17 cellular contexts compared by ENCODE assay signal in the genomic region with DNA sequence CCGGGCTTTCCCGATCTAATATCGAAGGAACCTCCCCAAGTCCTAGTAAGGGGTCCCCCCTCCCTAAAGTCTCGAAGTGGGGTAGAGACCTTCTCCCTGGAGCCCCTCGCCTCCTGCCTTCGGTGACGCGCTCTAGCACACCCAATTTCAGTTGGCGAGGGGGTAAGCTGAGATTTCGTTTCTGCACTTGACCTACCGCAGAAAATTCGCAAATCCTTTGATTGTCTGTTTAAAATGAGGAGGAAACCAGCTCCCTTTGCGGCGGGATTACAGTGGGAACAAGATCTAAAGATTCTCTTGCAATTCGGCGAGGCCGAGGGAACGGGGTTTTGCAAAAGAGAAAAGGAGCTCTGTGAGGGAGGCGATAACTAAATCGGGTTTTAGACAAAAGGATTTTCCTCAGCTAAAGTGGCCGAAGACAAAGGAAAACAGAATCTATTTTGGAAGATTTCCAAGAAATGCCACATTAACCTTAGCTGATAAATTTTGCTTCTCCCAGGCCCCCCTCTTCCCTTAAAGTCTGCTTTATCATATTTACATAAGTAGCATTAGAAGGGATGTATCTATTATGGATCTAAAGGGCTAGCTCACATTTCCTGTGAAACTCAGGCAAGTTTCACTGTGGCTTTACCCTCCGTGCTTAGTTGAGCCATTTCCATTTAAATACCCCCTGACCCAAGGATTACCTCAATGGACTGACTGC. TPM values are rescaled to one million over a fixed set of nuclear protein-coding genes. Genes with fewer than 3 reads are reported as not detected.
DNase-seq lines count a peak whose midpoint lies in the region; TF ChIP-seq lines count a peak whose summit lies in the region.
"Had no signal": no experiment of that assay in that cellular context is flagged by ENCODE, and none has a peak within 500 bp of the region (broad histone marks: within the 10 kb centered on the region; RNA-seq: fewer than 3 reads in every experiment).

No MANE protein-coding gene starts in this region.

- peak; percentile 60 for DNase-seq in DMS53 (lab: John Stamatoyannopoulos, UW)
- no peak for DNase-seq in DMS53 treated with DMSO at 0.1 percent for 48 hours (lab: John Stamatoyannopoulos, UW; ENCODE audit: unreplicated experiment)
- DNase-seq in epithelial cell of proximal tubule (ENCODE audit: low read depth), result no peak
- DNase-seq in neural progenitor cell (ENCODE audit: low spot score), result peak; percentile 72
- DNase-seq in esophagus squamous epithelium (lab: John Stamatoyannopoulos, UW), result no peak
- no peak for DNase-seq in NCI-H187 (lab: John Stamatoyannopoulos, UW)
- DNase-seq in COR-L47 (lab: John Stamatoyannopoulos, UW), result no peak
- DNase-seq: activated CD8-positive, alpha-beta memory T cell treated with anti-CD3 and anti-CD28 coated beads for 24 hours; caudate nucleus; CD4-positive, alpha-beta memory T cell; naive thymus-derived CD8-positive, alpha-beta T cell; NCI-H1694 treated with DMSO at 0.1 percent for 48 hours had no signal

- H3K36me3 ChIP-seq in HUES48 (ENCODE audit: control insufficient read depth, insufficient read depth, low read length) (no peaks in the 10 kb centered on the region), neural progenitor cell (no peaks in the 10 kb centered on the region), esophagus squamous epithelium (no peaks in the 10 kb centered on the region)

- H4K20me1 ChIP-seq in neural progenitor cell (ENCODE audit: low read depth), result peaks cover 85% of the 10 kb centered on the region

- peaks cover 43% of the 10 kb centered on the region for H3F3A ChIP-seq in neural progenitor cell (ENCODE audit: low read depth)

- H3K4me3 Mint-ChIP-seq in neural progenitor cell, result peak overlapping the region; percentile 71
- H3K4me3 Mint-ChIP-seq: stimulated activated naive CD8-positive, alpha-beta T cell treated with anti-CD3 and anti-CD28 coated beads, Interleukin-15, Interleukin-2, amounts not matched to agents 100 ng/mL and 50 ng/mL, for 24 hours had no signal

- H3K36me3 Mint-ChIP-seq in neural progenitor cell, result no peaks in the 10 kb centered on the region

- TF ChIP-seq POLR2A in esophagus squamous epithelium (IDR thresholded peaks at IDR 0.05), result no peak

- H3K27ac Mint-ChIP-seq in neural progenitor cell, result no peak overlapping the region
- H3K27ac Mint-ChIP-seq: stimulated activated naive CD8-positive, alpha-beta T cell treated with anti-CD3 and anti-CD28 coated beads, Interleukin-15, Interleukin-2, amounts not matched to agents 100 ng/mL and 50 ng/mL, for 24 hours had no signal

- no peak overlapping the region for H2AFZ ChIP-seq in neural progenitor cell (replicated peaks)

- peaks cover 27% of the 10 kb centered on the region for H3K4me1 Mint-ChIP-seq in neural progenitor cell

- no peaks in the 10 kb centered on the region for H3K9me3 Mint-ChIP-seq in neural progenitor cell

- no peak overlapping the region for H3K27ac ChIP-seq in HUES48 (ENCODE audit: low read depth, low read length)
- no peak overlapping the region for H3K27ac ChIP-seq in neural progenitor cell
- H3K27ac ChIP-seq in esophagus squamous epithelium, result no peak overlapping the region
- H3K27ac ChIP-seq: 22Rv1 had no signal

- peak overlapping the region; percentile 49 for H3K4me3 ChIP-seq in HUES48 (ENCODE audit: low read depth, low read length)
- H3K4me3 ChIP-seq in epithelial cell of proximal tubule (ENCODE audit: low read depth, low read length), result peak overlapping the region; percentile 69
- H3K4me3 ChIP-seq in neural progenitor cell, result peak overlapping the region; percentile 19
- no peak overlapping the region for H3K4me3 ChIP-seq in esophagus squamous epithelium
- H3K4me3 ChIP-seq: skin epidermis had no signal

- WGBS in esophagus squamous epithelium, 2 donors, result 18 to 28% methylated on average over 21 to 22 of the region's 22 CpGs

- peaks cover 55% of the 10 kb centered on the region for H3K4me1 ChIP-seq in HUES48 (ENCODE audit: control insufficient read depth, insufficient read depth, low read length)
- H3K4me1 ChIP-seq in neural progenitor cell, result peaks cover 36% of the 10 kb centered on the region
- peaks cover 0 to 36% (median 3%) of the 10 kb centered on the region in 3 donors for H3K4me1 ChIP-seq in esophagus squamous epithelium

- intact Hi-C loops in esophagus squamous epithelium (cut with DNase I), result no loop called here

- TF ChIP-seq CTCF in epithelial cell of proximal tubule (conservative IDR thresholded peaks at IDR 0.05; ENCODE audit: low read depth, low read length) (no peak), neural progenitor cell (IDR thresholded peaks at IDR 0.05) (no peak), esophagus squamous epithelium (IDR thresholded peaks at IDR 0.05) (no peak)

- peaks cover 68% of the 10 kb centered on the region for H3K27me3 Mint-ChIP-seq in neural progenitor cell (ENCODE audit: insufficient read depth, low read depth)

- H3K9me3 ChIP-seq in HUES48 (ENCODE audit: control insufficient read depth, insufficient read depth, low read length) (no peaks in the 10 kb centered on the region), neural progenitor cell (ENCODE audit: low read depth) (no peaks in the 10 kb centered on the region), esophagus squamous epithelium (peaks cover 0 to 7% (median 7%) of the 10 kb centered on the region in 3 donors)

- no peaks in the 10 kb centered on the region for H3K79me2 ChIP-seq in neural progenitor cell (ENCODE audit: low read depth)

- H3K9ac ChIP-seq in HUES48 (ENCODE audit: low read depth, low read length) (no peak overlapping the region), neural progenitor cell (no peak overlapping the region)

- H3K27me3 ChIP-seq in HUES48 (ENCODE audit: control insufficient read depth, insufficient read depth, low read length) (peaks cover 100% of the 10 kb centered on the region), neural progenitor cell (peaks cover 100% of the 10 kb centered on the region), esophagus squamous epithelium (peaks cover 17 to 100% (median 71%) of the 10 kb centered on the region in 4 donors)

- H3K4me2 ChIP-seq in neural progenitor cell, result peak overlapping the region; percentile 57

RNA-seq across cellular contexts. Expression of a gene that starts 8.4 kb away (rescaled TPM):
- total RNA-seq in epithelial cell of proximal tubule (6.9 and 9.5 TPM in 2 replicates), neural progenitor cell (ENCODE audit: low replicate concordance) (not detected in 2 replicates), esophagus squamous epithelium (under 1 TPM in 1 of 4 donors, not detected in 3; under 0.01 TPM)
- total RNA-seq: CD4-positive, alpha-beta memory T cell; left lobe of liver; naive thymus-derived CD8-positive, alpha-beta T cell had no signal

Comparison
In these comparisons a context has a peak if more than half of its experiments do, and no peak if none do; other contexts are left out.
1. DNase-seq: peak in DMS53 (single experiment) and neural progenitor cell (single experiment); none in DMS53 treated with DMSO at 0.1 percent for 48 hours (single experiment), epithelial cell of proximal tubule (single experiment), esophagus squamous epithelium (single experiment), NCI-H187 (0 of 2) and COR-L47 (single experiment).
2. H3K4me3 ChIP-seq: peak in HUES48 (single experiment), epithelial cell of proximal tubule (single experiment) and neural progenitor cell (single experiment); none in esophagus squamous epithelium (0 of 4).